In genomic region chr15:60822403-60822802, GRCh38 we compare ENCODE assay signal across 2 cellular contexts.
TF ChIP-seq lines count a peak whose summit lies in the region.

No MANE protein-coding gene starts in this region.

TF ChIP-seq in GM23338, 12 proteins besides CTCF, POLR2A, EP300 and RAD21:
- TF ChIP-seq ETS1 (IDR thresholded peaks at IDR 0.05) (no peak), ZNF462 (CRISPR knock-in tag; IDR thresholded peaks at IDR 0.05) (peak; percentile 16; the same call in 1 of the 2 replicates)

TF ChIP-seq in HepG2, 621 proteins besides CTCF, POLR2A, EP300 and RAD21:
- TF ChIP-seq ZNF331 (CRISPR knock-in tag; IDR thresholded peaks at IDR 0.05) (no peak), GRHL1 (CRISPR knock-in tag; conservative IDR thresholded peaks at IDR 0.05) (no peak), ZNF362 (CRISPR knock-in tag; IDR thresholded peaks at IDR 0.05; ENCODE audit: borderline replicate concordance) (no peak), ZNF720 (CRISPR knock-in tag; IDR thresholded peaks at IDR 0.05) (no peak), ZBTB14 (CRISPR knock-in tag; IDR thresholded peaks at IDR 0.05) (no peak), BCLAF1 (IDR thresholded peaks at IDR 0.05) (no peak), STAT6 (CRISPR knock-in tag; IDR thresholded peaks at IDR 0.05; ENCODE audit: borderline replicate concordance) (no peak), ZNF75D (CRISPR knock-in tag; IDR thresholded peaks at IDR 0.05; ENCODE audit: borderline replicate concordance) (no peak), ZNF7 (CRISPR knock-in tag; IDR thresholded peaks at IDR 0.05) (no peak), ZNF317 (CRISPR knock-in tag; IDR thresholded peaks at IDR 0.05) (no peak), GZF1 (CRISPR knock-in tag; IDR thresholded peaks at IDR 0.05) (no peak)
